Comparison of ENCODE assay signal across 1 cellular context in the genomic region with DNA sequence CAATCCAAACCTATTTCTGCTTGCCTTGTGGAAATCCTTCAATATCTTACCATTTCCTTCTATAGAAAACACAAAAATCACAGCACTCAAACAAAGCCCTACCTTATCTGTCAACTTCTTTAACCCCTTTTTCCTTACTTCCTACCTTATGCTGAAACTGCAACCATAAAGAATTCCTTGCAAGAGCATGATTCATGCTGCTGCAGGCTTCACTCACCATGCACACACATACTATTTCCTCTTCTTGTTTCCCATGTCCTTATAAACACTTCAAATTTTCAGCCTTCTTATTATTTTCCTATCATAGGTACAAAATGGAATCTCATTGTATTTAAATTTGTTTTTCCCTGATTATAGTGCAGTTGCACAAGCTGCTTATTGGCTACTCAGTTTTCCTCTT.
TF ChIP-seq lines count a peak whose summit lies in the region.

No MANE protein-coding gene starts in this region.

TF ChIP-seq in endothelial cell of umbilical vein, 7 proteins besides CTCF, POLR2A, EP300 and RAD21:
- TF ChIP-seq MYC (IDR thresholded peaks at IDR 0.05; ENCODE audit: low read depth, low read length) (no peak), FOS (IDR thresholded peaks at IDR 0.05; ENCODE audit: borderline replicate concordance, insufficient read depth, low read length) (peak; percentile 63), GATA2 (IDR thresholded peaks at IDR 0.05; ENCODE audit: insufficient read depth, insufficient read length, low read depth, low read length) (peak; percentile 46)
